ENCODE assay signal across 1 cellular context in genomic region chr2:213167559-213167958, GRCh38.
TF ChIP-seq lines count a peak whose summit lies in the region.

No MANE protein-coding gene starts in this region.

TF ChIP-seq in IMR-90, 13 proteins besides CTCF, POLR2A, EP300 and RAD21 (continued from another document):
- TF ChIP-seq ELK1 (IDR thresholded peaks at IDR 0.05; ENCODE audit: borderline replicate concordance, low read depth, low read length) (no peak), BHLHE40 (IDR thresholded peaks at IDR 0.05; ENCODE audit: low read depth, low read length) (no peak), MAZ (IDR thresholded peaks at IDR 0.05; ENCODE audit: borderline replicate concordance, low read depth, low read length) (no peak), CEBPB (IDR thresholded peaks at IDR 0.05; ENCODE audit: low read depth, low read length) (no peak), FOS (IDR thresholded peaks at IDR 0.05; ENCODE audit: low read depth, low read length) (no peak), RCOR1 (IDR thresholded peaks at IDR 0.05; ENCODE audit: insufficient replicate concordance, low read length) (no peak), SMC3 (IDR thresholded peaks at IDR 0.05; ENCODE audit: low read depth, low read length) (no peak), CHD1 (IDR thresholded peaks at IDR 0.05; ENCODE audit: low read depth, low read length) (no peak), MAFK (IDR thresholded peaks at IDR 0.05; ENCODE audit: low read depth, low read length) (no peak)
